ENCODE assay signal across 20 cellular contexts in the genomic region with DNA sequence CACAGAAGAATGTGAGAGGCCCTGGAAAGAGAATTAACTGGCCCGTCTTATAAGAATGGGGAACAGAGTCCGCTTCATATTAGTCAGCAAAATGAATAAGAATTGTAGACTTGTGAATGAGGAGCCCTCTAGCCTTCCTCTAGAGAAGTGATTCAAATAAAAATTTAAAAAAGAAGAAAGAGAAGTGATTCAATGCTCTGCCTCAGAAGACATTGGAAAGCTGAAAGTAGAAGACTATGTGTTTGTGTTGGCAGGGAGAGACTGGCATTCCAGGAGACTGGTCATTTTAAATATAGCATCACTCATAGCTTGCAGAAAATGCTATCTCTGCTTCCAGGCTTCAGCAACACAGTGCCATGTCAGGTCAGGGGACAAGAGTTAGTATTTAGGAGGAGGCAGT.
DNase-seq lines count a peak whose midpoint lies in the region; ATAC-seq and TF ChIP-seq lines count a peak whose summit lies in the region.
"Had no signal": no experiment of that assay in that cellular context is flagged by ENCODE, and none has a peak within 500 bp of the region (broad histone marks: within the 10 kb centered on the region; RNA-seq: fewer than 3 reads in every experiment).

No MANE protein-coding gene starts in this region.

- H3K27ac Mint-ChIP-seq in chondrocyte (ENCODE audit: unreplicated experiment) = peak overlapping the region; percentile 24
- H3K27ac Mint-ChIP-seq: activated CD4-positive, alpha-beta memory T cell treated with anti-CD3 and anti-CD28 coated beads for 36 hours; endodermal cell had no signal

- no peaks in the 10 kb centered on the region for H3K36me3 Mint-ChIP-seq in chondrocyte (ENCODE audit: low read depth)

- H3K4me3 ChIP-seq in AG09309 (ENCODE audit: control insufficient read depth, low read depth, low read length) = no peak overlapping the region
- H3K4me3 ChIP-seq: thoracic aorta had no signal

- peak; percentile 97 for ATAC-seq in left ventricle myocardium superior

- H3K4me3 Mint-ChIP-seq in chondrocyte (ENCODE audit: unreplicated experiment) = no peak overlapping the region
- H3K4me3 Mint-ChIP-seq: activated CD4-positive, alpha-beta memory T cell treated with anti-CD3 and anti-CD28 coated beads for 36 hours; endodermal cell had no signal

- TF ChIP-seq CTCF in AG09309 (IDR thresholded peaks at IDR 0.05; ENCODE audit: control insufficient read depth, insufficient read depth, low read depth, low read length, missing control alignments) = no peak
- TF ChIP-seq CTCF in chondrocyte (IDR thresholded peaks at IDR 0.05) = peak; percentile 58

- no peaks in the 10 kb centered on the region for H3K27me3 Mint-ChIP-seq in chondrocyte (ENCODE audit: low read depth)
- H3K27me3 Mint-ChIP-seq: activated CD4-positive, alpha-beta memory T cell treated with anti-CD3 and anti-CD28 coated beads for 36 hours had no signal

- intact Hi-C loops in left ventricle myocardium superior (cut with micrococcal nuclease) = loop anchor here (10.0 kb wide), 1 partner anchor 148 kb away; no protein-coding TSS in a partner anchor

- peak; percentile 31 for DNase-seq in AG09309 (ENCODE audit: low read depth)
- peak; percentile 9 for DNase-seq in LHCN-M2 (ENCODE audit: low read depth)
- DNase-seq in chondrocyte (ENCODE audit: low spot score) = no peak
- no peak for DNase-seq in left ventricle myocardium superior
- DNase-seq in activated CD4-positive, CD25-positive, alpha-beta regulatory T cell (lab: John Stamatoyannopoulos, UW) = no peak
- no peak for DNase-seq in midbrain (lab: John Stamatoyannopoulos, UW)
- DNase-seq in NCI-H1048 (lab: John Stamatoyannopoulos, UW) = no peak
- DNase-seq in DMS114 treated with DMSO at 0.1 percent for 48 hours (lab: John Stamatoyannopoulos, UW; ENCODE audit: unreplicated experiment) = no peak
- DNase-seq: activated CD4-positive, alpha-beta memory T cell treated with anti-CD3 and anti-CD28 coated beads for 36 hours; activated gamma-delta T cell treated with Interleukin-2 at 50 U/mL for 16 hours; activated T-cell treated with anti-CD3 and anti-CD28 coated beads for 4 hours; amygdala; endodermal cell; foreskin melanocyte; NCI-H1105 treated with DMSO at 0.1 percent for 48 hours; NCI-H2081 treated with DMSO at 0.1 percent for 48 hours; SHP77; stimulated activated CD4-positive, alpha-beta T cell treated with anti-CD3 and anti-CD28 coated beads, Interleukin-15, amount 100 ng/mL, for 24 hours; T-helper 1 cell had no signal

- H3K4me1 Mint-ChIP-seq in chondrocyte (ENCODE audit: low read depth) = peaks cover 6% of the 10 kb centered on the region
- H3K4me1 Mint-ChIP-seq: endodermal cell had no signal

- H3K9me3 Mint-ChIP-seq in chondrocyte (ENCODE audit: low read depth) = peaks cover 3% of the 10 kb centered on the region
- H3K9me3 Mint-ChIP-seq: activated CD4-positive, alpha-beta memory T cell treated with anti-CD3 and anti-CD28 coated beads for 36 hours had no signal

Comparison
In these comparisons a context has a peak if more than half of its experiments do, and no peak if none do; other contexts are left out.
1. DNase-seq: peak in AG09309 (single experiment) and LHCN-M2 (single experiment); none in chondrocyte (single experiment), left ventricle myocardium superior (single experiment), activated CD4-positive, CD25-positive, alpha-beta regulatory T cell (0 of 4), midbrain (single experiment), NCI-H1048 (single experiment) and DMS114 treated with DMSO at 0.1 percent for 48 hours (single experiment).